ENCODE assay signal across 15 cellular contexts in genomic region chr1:179164494-179164893, GRCh38.
DNase-seq lines count a peak whose midpoint lies in the region; ATAC-seq and TF ChIP-seq lines count a peak whose summit lies in the region.
"Had no signal": no experiment of that assay in that cellular context is flagged by ENCODE, and none has a peak within 500 bp of the region (broad histone marks: within the 10 kb centered on the region; RNA-seq: fewer than 3 reads in every experiment).

No MANE protein-coding gene starts in this region.

- H3K4me2 ChIP-seq in PC-3 (ENCODE audit: low read length) = 0 out of 2 replicates have a peak overlapping the region, but pooled peaks have one; percentile 12

- CTCF ChIA-PET in PC-3 (lab: Charles Lee) = no interaction called here

- no peak overlapping the region for H3K9ac ChIP-seq in PC-3 (ENCODE audit: low read length)

- no peaks in the 10 kb centered on the region for H3K9me2 ChIP-seq in PC-3 (replicated peaks; ENCODE audit: low read length)

- no peaks in the 10 kb centered on the region for H3K36me3 ChIP-seq in PC-3 (ENCODE audit: low read depth, low read length)
- H3K36me3 ChIP-seq in BE2C = no peaks in the 10 kb centered on the region
- H3K36me3 ChIP-seq: heart left ventricle had no signal

- H4K20me1 ChIP-seq in PC-3 (ENCODE audit: low read length) = no peaks in the 10 kb centered on the region

- H3K27me3 ChIP-seq in PC-3 (ENCODE audit: low read length) (no peaks in the 10 kb centered on the region), BE2C (no peaks in the 10 kb centered on the region)
- H3K27me3 ChIP-seq: heart left ventricle had no signal

- intact Hi-C loops in PC-3 (cut with micrococcal nuclease) = no loop called here

- no peak overlapping the region for H2AFZ ChIP-seq in PC-3 (ENCODE audit: low read length)

- ATAC-seq in PC-3 (peak; percentile 86), HG03039 (IDR thresholded peaks at IDR 0.05; ENCODE audit: unreplicated experiment) (no peak)
- ATAC-seq: activated naive CD4-positive, alpha-beta T cell treated with anti-CD3 and anti-CD28 coated beads, Interleukin-2, amount 50 U/mL, for 72 hours; heart left ventricle; K562 had no signal

- H3K9me3 ChIP-seq in PC-3 (ENCODE audit: low read length) = no peaks in the 10 kb centered on the region
- H3K9me3 ChIP-seq in BE2C = no peaks in the 10 kb centered on the region
- H3K9me3 ChIP-seq: heart left ventricle had no signal

- no peak for TF ChIP-seq CTCF in PC-3 (conservative IDR thresholded peaks at IDR 0.05; ENCODE audit: low read depth, low read length)
- no peak for TF ChIP-seq CTCF in epithelial cell of esophagus (IDR thresholded peaks at IDR 0.05; ENCODE audit: insufficient read depth, low read depth, low read length, missing control alignments)
- no peak for TF ChIP-seq CTCF in BE2C (IDR thresholded peaks at IDR 0.05; ENCODE audit: low read depth, low read length)

- H3F3A ChIP-seq in PC-3 (ENCODE audit: low read length, unreplicated experiment) = no peaks in the 10 kb centered on the region

- POLR2A ChIA-PET in PC-3 (lab: Charles Lee; ENCODE audit: unreplicated experiment) = no interaction called here

- no peak overlapping the region for H3K4me3 ChIP-seq in PC-3 (ENCODE audit: low read length)
- no peak overlapping the region for H3K4me3 ChIP-seq in epithelial cell of esophagus (ENCODE audit: low read length)
- H3K4me3 ChIP-seq in BE2C (ENCODE audit: low read depth, low read length) = no peak overlapping the region
- H3K4me3 ChIP-seq: heart left ventricle, K562 had no signal

- no TSS peak for BruUV-seq in PC-3 (replicated peaks; lab: Mats Ljungman, UMichigan)

- H3K27ac ChIP-seq in PC-3 (ENCODE audit: low read length) = peak overlapping the region; percentile 64
- H3K27ac ChIP-seq: heart left ventricle had no signal

- peaks cover 69% of the 10 kb centered on the region for H3K79me2 ChIP-seq in PC-3 (ENCODE audit: low read length)

- DNase-seq in GM03348 (ENCODE audit: low spot score) (peak; percentile 58), PC-3 (peak; percentile 78), epithelial cell of esophagus (ENCODE audit: low read depth) (peak; percentile 71), myocyte (ENCODE audit: low read depth) (peak; percentile 66), BE2C (no peak)
- DNase-seq in activated naive CD4-positive, alpha-beta T cell (lab: John Stamatoyannopoulos, UW) = no peak
- DNase-seq in stimulated activated naive CD4-positive, alpha-beta T cell treated with Interleukin-2 at 50 U/mL for 16 hours (lab: John Stamatoyannopoulos, UW) = no peak
- DNase-seq: CD8-positive, alpha-beta memory T cell; GOT3; heart left ventricle; NCI-H2081; stimulated activated CD4-positive, alpha-beta T cell treated with anti-CD3 and anti-CD28 coated beads, Interleukin-4, amount 100 ng/mL, for 4 hours had no signal

- H3K4me1 ChIP-seq in PC-3 (ENCODE audit: insufficient read depth, low read length) = peaks cover 29% of the 10 kb centered on the region
- H3K4me1 ChIP-seq in BE2C = no peaks in the 10 kb centered on the region; the same call in 1 of the 2 replicates

Comparison
In these comparisons a context has a peak if more than half of its experiments do, and no peak if none do; other contexts are left out.
1. DNase-seq: peak in GM03348 (single experiment), PC-3 (single experiment), epithelial cell of esophagus (single experiment) and myocyte (single experiment); none in BE2C (single experiment), activated naive CD4-positive, alpha-beta T cell (0 of 4) and stimulated activated naive CD4-positive, alpha-beta T cell treated with Interleukin-2 at 50 U/mL for 16 hours (single experiment).